Comparison of ENCODE assay signal across 1 cellular context in the genomic region with DNA sequence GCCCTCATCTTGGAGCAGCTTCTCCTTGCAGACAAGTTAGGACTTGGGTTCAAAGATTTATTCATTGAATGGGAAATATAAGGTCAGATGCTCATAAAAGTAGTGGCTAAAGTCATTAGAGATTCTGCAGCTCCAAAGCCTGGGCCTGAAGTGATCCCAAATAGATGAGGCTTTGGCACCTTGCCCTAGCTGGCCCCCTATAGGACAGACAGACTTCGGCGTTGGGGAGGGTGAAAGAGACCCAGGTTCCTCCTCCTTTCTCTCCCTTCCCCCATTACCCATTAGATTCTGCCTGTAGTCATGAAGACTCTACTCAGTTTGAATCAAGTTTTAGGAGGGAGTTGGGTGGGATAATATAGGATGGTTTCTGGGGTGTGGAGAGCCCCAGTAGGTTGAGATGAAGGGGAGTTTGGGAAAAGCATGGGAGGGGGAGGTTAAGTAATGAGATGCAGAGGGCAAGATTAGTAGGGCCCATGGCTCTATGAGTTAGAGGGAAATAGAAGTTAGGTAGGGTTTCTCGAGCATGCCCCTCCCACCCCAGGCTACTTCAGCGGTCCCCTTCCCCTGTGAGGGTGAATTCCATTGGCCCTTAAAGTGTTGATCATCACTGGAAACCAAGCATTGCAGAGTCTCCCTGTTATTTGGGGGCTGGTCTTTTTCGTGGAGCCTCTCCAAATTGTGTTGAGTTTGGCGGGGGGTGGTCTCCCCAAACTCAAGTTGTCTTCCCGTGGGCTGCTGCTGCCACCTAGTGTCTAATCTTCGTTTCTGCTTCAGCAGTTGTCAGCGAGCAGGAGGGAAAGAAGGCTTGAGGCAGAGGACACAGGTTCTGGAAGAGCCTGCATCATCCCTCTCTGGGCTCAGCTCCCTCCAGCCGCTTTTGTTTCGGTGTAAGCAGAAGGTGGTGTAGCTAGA.
TF ChIP-seq lines count a peak whose summit lies in the region.

No MANE protein-coding gene starts in this region.

TF ChIP-seq in GM12878, 131 proteins besides CTCF, POLR2A, EP300 and RAD21:
- TF ChIP-seq, protein P1, sequence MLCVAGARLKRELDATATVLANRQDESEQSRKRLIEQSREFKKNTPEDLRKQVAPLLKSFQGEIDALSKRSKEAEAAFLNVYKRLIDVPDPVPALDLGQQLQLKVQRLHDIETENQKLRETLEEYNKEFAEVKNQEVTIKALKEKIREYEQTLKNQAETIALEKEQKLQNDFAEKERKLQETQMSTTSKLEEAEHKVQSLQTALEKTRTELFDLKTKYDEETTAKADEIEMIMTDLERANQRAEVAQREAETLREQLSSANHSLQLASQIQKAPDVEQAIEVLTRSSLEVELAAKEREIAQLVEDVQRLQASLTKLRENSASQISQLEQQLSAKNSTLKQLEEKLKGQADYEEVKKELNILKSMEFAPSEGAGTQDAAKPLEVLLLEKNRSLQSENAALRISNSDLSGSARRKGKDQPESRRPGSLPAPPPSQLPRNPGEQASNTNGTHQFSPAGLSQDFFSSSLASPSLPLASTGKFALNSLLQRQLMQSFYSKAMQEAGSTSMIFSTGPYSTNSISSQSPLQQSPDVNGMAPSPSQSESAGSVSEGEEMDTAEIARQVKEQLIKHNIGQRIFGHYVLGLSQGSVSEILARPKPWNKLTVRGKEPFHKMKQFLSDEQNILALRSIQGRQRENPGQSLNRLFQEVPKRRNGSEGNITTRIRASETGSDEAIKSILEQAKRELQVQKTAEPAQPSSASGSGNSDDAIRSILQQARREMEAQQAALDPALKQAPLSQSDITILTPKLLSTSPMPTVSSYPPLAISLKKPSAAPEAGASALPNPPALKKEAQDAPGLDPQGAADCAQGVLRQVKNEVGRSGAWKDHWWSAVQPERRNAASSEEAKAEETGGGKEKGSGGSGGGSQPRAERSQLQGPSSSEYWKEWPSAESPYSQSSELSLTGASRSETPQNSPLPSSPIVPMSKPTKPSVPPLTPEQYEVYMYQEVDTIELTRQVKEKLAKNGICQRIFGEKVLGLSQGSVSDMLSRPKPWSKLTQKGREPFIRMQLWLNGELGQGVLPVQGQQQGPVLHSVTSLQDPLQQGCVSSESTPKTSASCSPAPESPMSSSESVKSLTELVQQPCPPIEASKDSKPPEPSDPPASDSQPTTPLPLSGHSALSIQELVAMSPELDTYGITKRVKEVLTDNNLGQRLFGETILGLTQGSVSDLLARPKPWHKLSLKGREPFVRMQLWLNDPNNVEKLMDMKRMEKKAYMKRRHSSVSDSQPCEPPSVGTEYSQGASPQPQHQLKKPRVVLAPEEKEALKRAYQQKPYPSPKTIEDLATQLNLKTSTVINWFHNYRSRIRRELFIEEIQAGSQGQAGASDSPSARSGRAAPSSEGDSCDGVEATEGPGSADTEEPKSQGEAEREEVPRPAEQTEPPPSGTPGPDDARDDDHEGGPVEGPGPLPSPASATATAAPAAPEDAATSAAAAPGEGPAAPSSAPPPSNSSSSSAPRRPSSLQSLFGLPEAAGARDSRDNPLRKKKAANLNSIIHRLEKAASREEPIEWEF (IDR thresholded peaks at IDR 0.05; ENCODE audit: insufficient replicate concordance, low read depth, low read length), result no peak
- TF ChIP-seq IRF4 (IDR thresholded peaks at IDR 0.05; ENCODE audit: low read depth, low read length) (no peak), HDAC2 (IDR thresholded peaks at IDR 0.05) (no peak), KLF5 (IDR thresholded peaks at IDR 0.05; ENCODE audit: partially characterized antibody) (no peak), ZNF24 (IDR thresholded peaks at IDR 0.05) (0 out of 2 replicates have a peak, but pooled peaks have one; percentile 15), PAX5 (IDR thresholded peaks at IDR 0.05; ENCODE audit: borderline replicate concordance, low read depth, low read length) (peak; percentile 24; the same call in 1 of the 2 replicates), SUZ12 (IDR thresholded peaks at IDR 0.05; ENCODE audit: unreplicated experiment) (no peak), TCF7 (IDR thresholded peaks at IDR 0.05; ENCODE audit: borderline replicate concordance) (no peak), HCFC1 (IDR thresholded peaks at IDR 0.05; ENCODE audit: low read length) (0 out of 2 replicates have a peak, but pooled peaks have one; percentile 21), FOXM1 (IDR thresholded peaks at IDR 0.05; ENCODE audit: low read depth, low read length) (no peak), RB1 (IDR thresholded peaks at IDR 0.05; ENCODE audit: borderline replicate concordance) (0 out of 2 replicates have a peak, but pooled peaks have one; percentile 55), SMC3 (IDR thresholded peaks at IDR 0.05; ENCODE audit: borderline replicate concordance, low read length) (peak; percentile 83), ZNF384 (IDR thresholded peaks at IDR 0.05; ENCODE audit: borderline replicate concordance, low read depth, low read length) (no peak), SMARCA5 (IDR thresholded peaks at IDR 0.05) (peak; percentile 67; the same call in 1 of the 2 replicates)
- TF ChIP-seq, protein P2, sequence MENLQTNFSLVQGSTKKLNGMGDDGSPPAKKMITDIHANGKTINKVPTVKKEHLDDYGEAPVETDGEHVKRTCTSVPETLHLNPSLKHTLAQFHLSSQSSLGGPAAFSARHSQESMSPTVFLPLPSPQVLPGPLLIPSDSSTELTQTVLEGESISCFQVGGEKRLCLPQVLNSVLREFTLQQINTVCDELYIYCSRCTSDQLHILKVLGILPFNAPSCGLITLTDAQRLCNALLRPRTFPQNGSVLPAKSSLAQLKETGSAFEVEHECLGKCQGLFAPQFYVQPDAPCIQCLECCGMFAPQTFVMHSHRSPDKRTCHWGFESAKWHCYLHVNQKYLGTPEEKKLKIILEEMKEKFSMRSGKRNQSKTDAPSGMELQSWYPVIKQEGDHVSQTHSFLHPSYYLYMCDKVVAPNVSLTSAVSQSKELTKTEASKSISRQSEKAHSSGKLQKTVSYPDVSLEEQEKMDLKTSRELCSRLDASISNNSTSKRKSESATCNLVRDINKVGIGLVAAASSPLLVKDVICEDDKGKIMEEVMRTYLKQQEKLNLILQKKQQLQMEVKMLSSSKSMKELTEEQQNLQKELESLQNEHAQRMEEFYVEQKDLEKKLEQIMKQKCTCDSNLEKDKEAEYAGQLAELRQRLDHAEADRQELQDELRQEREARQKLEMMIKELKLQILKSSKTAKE (IDR thresholded peaks at IDR 0.05; ENCODE audit: low read depth, poor library complexity, severe bottlenecking), result peak; percentile 41
- TF ChIP-seq, protein P3, sequence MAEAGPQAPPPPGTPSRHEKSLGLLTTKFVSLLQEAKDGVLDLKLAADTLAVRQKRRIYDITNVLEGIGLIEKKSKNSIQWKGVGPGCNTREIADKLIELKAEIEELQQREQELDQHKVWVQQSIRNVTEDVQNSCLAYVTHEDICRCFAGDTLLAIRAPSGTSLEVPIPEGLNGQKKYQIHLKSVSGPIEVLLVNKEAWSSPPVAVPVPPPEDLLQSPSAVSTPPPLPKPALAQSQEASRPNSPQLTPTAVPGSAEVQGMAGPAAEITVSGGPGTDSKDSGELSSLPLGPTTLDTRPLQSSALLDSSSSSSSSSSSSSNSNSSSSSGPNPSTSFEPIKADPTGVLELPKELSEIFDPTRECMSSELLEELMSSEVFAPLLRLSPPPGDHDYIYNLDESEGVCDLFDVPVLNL (IDR thresholded peaks at IDR 0.05; ENCODE audit: low read depth, low read length), result no peak
- TF ChIP-seq, protein P4, sequence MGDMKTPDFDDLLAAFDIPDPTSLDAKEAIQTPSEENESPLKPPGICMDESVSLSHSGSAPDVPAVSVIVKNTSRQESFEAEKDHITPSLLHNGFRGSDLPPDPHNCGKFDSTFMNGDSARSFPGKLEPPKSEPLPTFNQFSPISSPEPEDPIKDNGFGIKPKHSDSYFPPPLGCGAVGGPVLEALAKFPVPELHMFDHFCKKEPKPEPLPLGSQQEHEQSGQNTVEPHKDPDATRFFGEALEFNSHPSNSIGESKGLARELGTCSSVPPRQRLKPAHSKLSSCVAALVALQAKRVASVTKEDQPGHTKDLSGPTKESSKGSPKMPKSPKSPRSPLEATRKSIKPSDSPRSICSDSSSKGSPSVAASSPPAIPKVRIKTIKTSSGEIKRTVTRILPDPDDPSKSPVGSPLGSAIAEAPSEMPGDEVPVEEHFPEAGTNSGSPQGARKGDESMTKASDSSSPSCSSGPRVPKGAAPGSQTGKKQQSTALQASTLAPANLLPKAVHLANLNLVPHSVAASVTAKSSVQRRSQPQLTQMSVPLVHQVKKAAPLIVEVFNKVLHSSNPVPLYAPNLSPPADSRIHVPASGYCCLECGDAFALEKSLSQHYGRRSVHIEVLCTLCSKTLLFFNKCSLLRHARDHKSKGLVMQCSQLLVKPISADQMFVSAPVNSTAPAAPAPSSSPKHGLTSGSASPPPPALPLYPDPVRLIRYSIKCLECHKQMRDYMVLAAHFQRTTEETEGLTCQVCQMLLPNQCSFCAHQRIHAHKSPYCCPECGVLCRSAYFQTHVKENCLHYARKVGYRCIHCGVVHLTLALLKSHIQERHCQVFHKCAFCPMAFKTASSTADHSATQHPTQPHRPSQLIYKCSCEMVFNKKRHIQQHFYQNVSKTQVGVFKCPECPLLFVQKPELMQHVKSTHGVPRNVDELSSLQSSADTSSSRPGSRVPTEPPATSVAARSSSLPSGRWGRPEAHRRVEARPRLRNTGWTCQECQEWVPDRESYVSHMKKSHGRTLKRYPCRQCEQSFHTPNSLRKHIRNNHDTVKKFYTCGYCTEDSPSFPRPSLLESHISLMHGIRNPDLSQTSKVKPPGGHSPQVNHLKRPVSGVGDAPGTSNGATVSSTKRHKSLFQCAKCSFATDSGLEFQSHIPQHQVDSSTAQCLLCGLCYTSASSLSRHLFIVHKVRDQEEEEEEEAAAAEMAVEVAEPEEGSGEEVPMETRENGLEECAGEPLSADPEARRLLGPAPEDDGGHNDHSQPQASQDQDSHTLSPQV (IDR thresholded peaks at IDR 0.05), result no peak
